Comparison of ENCODE assay signal across 16 cellular contexts in the genomic region with DNA sequence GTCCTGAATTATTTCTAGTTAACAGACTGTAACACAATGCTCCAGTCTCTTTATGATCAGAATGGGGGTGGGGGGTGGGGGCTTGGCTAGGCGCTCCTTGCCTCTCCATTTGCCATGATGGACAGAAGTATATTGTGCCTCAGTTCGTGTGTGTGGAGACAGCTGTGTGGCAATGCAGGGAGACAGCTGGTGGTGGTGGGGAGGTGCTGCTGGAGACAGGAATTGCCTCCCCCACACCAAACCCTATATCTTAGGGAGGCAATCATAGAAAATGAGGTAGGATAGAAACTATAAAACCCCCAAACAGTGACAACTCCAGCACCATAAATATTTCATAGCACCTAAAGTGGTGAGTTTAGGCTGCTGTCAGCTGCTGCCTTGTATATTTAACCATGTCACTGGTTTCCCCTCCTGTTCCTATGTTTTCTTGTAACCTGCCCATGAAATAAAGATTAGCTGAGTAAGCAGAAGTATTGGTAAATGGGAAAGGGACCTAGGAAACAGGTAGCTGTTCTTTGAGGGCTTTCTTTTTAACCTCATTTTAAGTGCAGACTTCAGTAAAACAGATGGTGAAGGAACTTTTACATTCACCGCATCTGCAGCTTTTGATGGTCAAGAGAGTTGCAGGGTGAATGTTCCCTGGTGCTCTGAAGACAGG. TPM values are rescaled to one million over a fixed set of nuclear protein-coding genes. Genes with fewer than 3 reads are reported as not detected.
A peak's percentile ranks its signal among the peaks of the same experiment; 100 is the strongest.
DNase-seq lines count a peak whose midpoint lies in the region; ATAC-seq, FAIRE-seq and TF ChIP-seq lines count a peak whose summit lies in the region.
"Had no signal": no experiment of that assay in that cellular context is flagged by ENCODE, and none has a peak within 500 bp of the region (broad histone marks: within the 10 kb centered on the region; RNA-seq: fewer than 3 reads in every experiment).

No MANE protein-coding gene starts in this region.

- no peaks in the 10 kb centered on the region for H3K9me3 ChIP-seq in lung (ENCODE audit: control insufficient read depth in 2 of 2, insufficient read depth in 1 of 2, low read length in 1 of 2)
- H3K9me3 ChIP-seq in small intestine (ENCODE audit: control insufficient read depth, low read depth), result no peaks in the 10 kb centered on the region

- peaks cover 82% of the 10 kb centered on the region for H3K4me1 Mint-ChIP-seq in brain
- H3K4me1 Mint-ChIP-seq in T-cell, result peaks cover 20 to 24% (median 22%) of the 10 kb centered on the region in 3 donors

- H3K36me3 ChIP-seq in lung (ENCODE audit: control insufficient read depth in 2 of 2, insufficient read depth in 2 of 2, low read length in 2 of 2) (no peaks in the 10 kb centered on the region), small intestine (ENCODE audit: control insufficient read depth in 2 of 2, insufficient read depth in 2 of 2, low read length in 2 of 2) (no peaks in the 10 kb centered on the region)

- H3K4me1 ChIP-seq in lung (ENCODE audit: control insufficient read depth in 2 of 2, insufficient read depth in 2 of 2, low read length in 2 of 2) (peaks cover 2 to 15% of the 10 kb centered on the region in 2 donors), small intestine (ENCODE audit: control insufficient read depth in 2 of 2, insufficient read depth in 1 of 2, low read depth in 1 of 2, low read length in 1 of 2) (peaks cover 4 to 17% of the 10 kb centered on the region in 2 donors)
- H3K4me1 ChIP-seq: parathyroid adenoma had no signal

- WGBS in lung, 2 donors, result 55 to 68% methylated on average over 3 of the region's 3 CpGs
- WGBS in small intestine, 3 donors, result 22 to 68% (median 25%) methylated on average over 3 of the region's 3 CpGs

- H3K4me3 ChIP-seq in lung, result peak overlapping the region; percentile 75
- H3K4me3 ChIP-seq in small intestine (ENCODE audit: low read depth in 1 of 2, low read length in 2 of 2), result peak overlapping the region in 1 of 2 donors; percentile 68

- H3K27me3 ChIP-seq in lung (ENCODE audit: control insufficient read depth, insufficient read depth), result no peaks in the 10 kb centered on the region
- H3K27me3 ChIP-seq in small intestine (ENCODE audit: control insufficient read depth in 2 of 2, insufficient read depth in 2 of 2, low read length in 2 of 2), result no peaks in the 10 kb centered on the region

- POLR2A ChIA-PET in T-cell (lab: Charles Lee) (no interaction called here), HEK293T (lab: Yijun Ruan, JAX) (no interaction called here), GM10248 (lab: Yijun Ruan, JAX) (no interaction called here)

- DNase-seq in NCI-H1694 (lab: John Stamatoyannopoulos, UW) (peak; percentile 14), lung (ENCODE audit: low spot score) (no peak), small intestine (no peak), T-cell (no peak), HEK293T (ENCODE audit: extremely low spot score) (no peak), GM10248 (ENCODE audit: extremely low spot score) (no peak)
- DNase-seq: activated CD4-positive, alpha-beta T cell treated with anti-CD3 and anti-CD28 coated beads for 1 hour; CD4-positive, alpha-beta memory T cell; NCI-H1417; NK-92 treated with Interleukin-12 subunit alpha and Interleukin-12 subunit beta, amount 100 ng/mL, for 24 hours; stimulated activated CD4-positive, alpha-beta T cell treated with anti-CD3 and anti-CD28 coated beads, Interleukin-4, amount 100 ng/mL, for 4 hours; stimulated activated naive CD8-positive, alpha-beta T cell treated with anti-CD3 and anti-CD28 coated beads, Interleukin-15, amount 100 ng/mL, for 72 hours; SW 1271 had no signal

- FAIRE-seq in small intestine (lab: Jason Lieb, UNC), result no peak
- FAIRE-seq: HTR-8/SVneo had no signal

- H3K9me3 Mint-ChIP-seq in brain (peaks cover 0 to 2% (median 0%) of the 10 kb centered on the region in 5 experiments), T-cell (no peaks in the 10 kb centered on the region)
- H3K9me3 Mint-ChIP-seq: CD4-positive, alpha-beta memory T cell; stimulated activated naive CD8-positive, alpha-beta T cell treated with anti-CD3 and anti-CD28 coated beads, Interleukin-15, amount 100 ng/mL, for 72 hours had no signal

- H3K27ac ChIP-seq in lung (ENCODE audit: low read depth in 1 of 2, low read length in 1 of 2) (peak overlapping the region in 1 of 2 donors; percentile 69), small intestine (ENCODE audit: low read depth in 1 of 2, low read length in 1 of 2) (peak overlapping the region; percentile 15 to 24)
- H3K27ac ChIP-seq: parathyroid adenoma had no signal

- CTCF ChIA-PET in T-cell (lab: Charles Lee) (interaction anchor here (1.0 to 1.2 kb wide), 3 partner anchors 218 to 219 kb away, joined by 4 to 6 read pairs (median 5); no protein-coding TSS in a partner anchor), HEK293T (lab: Yijun Ruan, JAX) (interaction anchor here (0.7 to 4.7 kb wide), 5 partner anchors 11 to 243 kb away, joined by 3 to 31 read pairs (median 12); no protein-coding TSS in a partner anchor), GM10248 (lab: Yijun Ruan, JAX) (interaction anchor here (0.7 to 11.6 kb wide), 8 partner anchors 8 to 233 kb away, joined by 3 to 189 read pairs (median 5); no protein-coding TSS in a partner anchor)

- H3K36me3 Mint-ChIP-seq in brain (peaks cover 7% of the 10 kb centered on the region), T-cell (no peaks in the 10 kb centered on the region)
- H3K36me3 Mint-ChIP-seq: CD4-positive, alpha-beta memory T cell had no signal

- H3K4me3 Mint-ChIP-seq in brain (peak overlapping the region; percentile 93 to 97 (median 96)), T-cell (no peak overlapping the region)
- H3K4me3 Mint-ChIP-seq: stimulated activated naive CD8-positive, alpha-beta T cell treated with anti-CD3 and anti-CD28 coated beads, Interleukin-15, amount 100 ng/mL, for 72 hours had no signal

- TF ChIP-seq CTCF in brain (conservative IDR thresholded peaks at IDR 0.05) (no peak), lung (IDR thresholded peaks at IDR 0.05; ENCODE audit: control extremely low read depth, extremely low read depth) (no peak), GM10248 (IDR thresholded peaks at IDR 0.05; ENCODE audit: control extremely low read depth, extremely low read depth, low read depth, missing control alignments) (no peak)

- H3K27me3 Mint-ChIP-seq in brain (peaks cover 23% of the 10 kb centered on the region), T-cell (peaks cover 20 to 40% of the 10 kb centered on the region in 2 donors)

- H3K27ac Mint-ChIP-seq in brain (peak overlapping the region; percentile 56 to 90 (median 85)), T-cell (no peak overlapping the region)
- H3K27ac Mint-ChIP-seq: CD4-positive, alpha-beta memory T cell; stimulated activated naive CD8-positive, alpha-beta T cell treated with anti-CD3 and anti-CD28 coated beads, Interleukin-15, amount 100 ng/mL, for 72 hours had no signal

- ATAC-seq in lung (ENCODE audit: insufficient read depth, low FRiP score) (no peak), T-cell (replicated peaks in 1 of 4) (no peak)
- ATAC-seq: stimulated activated naive CD8-positive, alpha-beta T cell treated with anti-CD3 and anti-CD28 coated beads, Interleukin-15, amount 100 ng/mL, for 72 hours had no signal

TF ChIP-seq in HEK293T, 16 proteins besides CTCF, POLR2A, EP300 and RAD21:
- no peak for TF ChIP-seq SP1 (IDR thresholded peaks at IDR 0.05)
- TF ChIP-seq FOXK2 (IDR thresholded peaks at IDR 0.05), result no peak
- TF ChIP-seq NFRKB (IDR thresholded peaks at IDR 0.05), result no peak
- no peak for TF ChIP-seq ZNF384 (IDR thresholded peaks at IDR 0.05)
- TF ChIP-seq, protein P1, sequence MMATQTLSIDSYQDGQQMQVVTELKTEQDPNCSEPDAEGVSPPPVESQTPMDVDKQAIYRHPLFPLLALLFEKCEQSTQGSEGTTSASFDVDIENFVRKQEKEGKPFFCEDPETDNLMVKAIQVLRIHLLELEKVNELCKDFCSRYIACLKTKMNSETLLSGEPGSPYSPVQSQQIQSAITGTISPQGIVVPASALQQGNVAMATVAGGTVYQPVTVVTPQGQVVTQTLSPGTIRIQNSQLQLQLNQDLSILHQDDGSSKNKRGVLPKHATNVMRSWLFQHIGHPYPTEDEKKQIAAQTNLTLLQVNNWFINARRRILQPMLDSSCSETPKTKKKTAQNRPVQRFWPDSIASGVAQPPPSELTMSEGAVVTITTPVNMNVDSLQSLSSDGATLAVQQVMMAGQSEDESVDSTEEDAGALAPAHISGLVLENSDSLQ (IDR thresholded peaks at IDR 0.05), result no peak
- no peak for TF ChIP-seq CTBP1 (IDR thresholded peaks at IDR 0.05; ENCODE audit: borderline replicate concordance)
- no peak for TF ChIP-seq ELF4 (IDR thresholded peaks at IDR 0.05)
- no peak for TF ChIP-seq TARDBP (IDR thresholded peaks at IDR 0.05)
- no peak for TF ChIP-seq HDGF (IDR thresholded peaks at IDR 0.05; ENCODE audit: borderline replicate concordance)
- TF ChIP-seq LEF1 (IDR thresholded peaks at IDR 0.05; ENCODE audit: borderline replicate concordance), result no peak
- TF ChIP-seq FOXA1 (IDR thresholded peaks at IDR 0.05), result no peak
- no peak for TF ChIP-seq BHLHE40 (IDR thresholded peaks at IDR 0.05; ENCODE audit: borderline replicate concordance)
- no peak for TF ChIP-seq L3MBTL2 (conservative IDR thresholded peaks at IDR 0.05)
TF ChIP-seq in HEK293T: peak in this region for 0.

RNA-seq across cellular contexts. Expression of a gene that starts 3.4 kb away (rescaled TPM):
- polyA plus RNA-seq in brain (ENCODE audit: insufficient read depth, low read depth, low replicate concordance) (5.7 TPM), lung (10 to 100 TPM; 13.2 to 27.6 TPM), small intestine (10 to 100 TPM; 10.7 to 17.8 (median 12.5) TPM)
- total RNA-seq in lung (100 to 1,000 TPM in 1 of 2 donors, 10 to 100 TPM in 1; 37.7 to 118 TPM), T-cell (1 to 10 TPM; 1.3 to 2.6 (median 2.2) TPM)

Comparison
In these comparisons a context has a peak if more than half of its experiments do, and no peak if none do; other contexts are left out.
1. H3K27ac Mint-ChIP-seq: peak in brain (5 of 5); none in T-cell (0 of 2).
2. H3K4me3 Mint-ChIP-seq: peak in brain (5 of 5); none in T-cell (0 of 3).